ENCODE assay signal across 22 cellular contexts in the genomic region with DNA sequence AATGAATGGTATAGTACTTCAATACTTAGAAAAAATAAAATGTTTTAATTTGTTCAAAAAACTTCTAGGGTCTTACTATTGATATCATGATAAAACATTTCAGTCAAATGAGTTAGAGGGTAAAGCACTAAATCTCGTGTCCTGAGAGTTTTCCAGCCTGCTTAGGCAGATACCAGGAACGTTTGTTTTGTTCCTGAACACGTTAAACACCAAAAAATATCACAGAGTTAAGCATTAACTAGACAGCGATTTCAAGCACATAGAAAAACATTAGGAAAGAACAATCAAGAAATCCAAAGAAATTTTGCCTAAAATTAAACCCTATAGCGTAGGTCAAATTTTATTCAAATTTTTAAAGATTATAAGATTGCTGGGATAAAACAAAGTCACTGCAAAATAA.
"Had no signal": no experiment of that assay in that cellular context is flagged by ENCODE, and none has a peak within 500 bp of the region (broad histone marks: within the 10 kb centered on the region; RNA-seq: fewer than 3 reads in every experiment).

No MANE protein-coding gene starts in this region.

- H3K79me2 ChIP-seq: parathyroid adenoma had no signal

- H3K27me3 ChIP-seq: dorsolateral prefrontal cortex, stomach, transverse colon had no signal

- ATAC-seq: lower lobe of right lung, psoas muscle had no signal

- H3K36me3 ChIP-seq: lower lobe of right lung, stomach, thoracic aorta, transverse colon had no signal

- DNase-seq: cortex of kidney; dorsolateral prefrontal cortex; effector CD8-positive, alpha-beta T cell; foreskin melanocyte; head of caudate nucleus; hippocampal formation; kidney glomerular epithelial cell; lower lobe of right lung; midbrain; occipital lobe; psoas muscle; small intestine; stimulated activated CD4-positive, alpha-beta T cell treated with anti-CD3 and anti-CD28 coated beads, Interleukin-12 subunit alpha, Interleukin-12 subunit beta, amount 100 ng/mL, for 4 hours; stimulated activated naive CD4-positive, alpha-beta T cell; stomach; substantia nigra; transverse colon had no signal

- H3K4me1 ChIP-seq: lower lobe of right lung, parathyroid adenoma, psoas muscle, stomach had no signal

- H3K36me3 Mint-ChIP-seq: memory B cell had no signal

- H3K27ac ChIP-seq: dorsolateral prefrontal cortex, lower lobe of right lung, parathyroid adenoma, psoas muscle, stomach, thoracic aorta, transverse colon had no signal

- H3K4me3 Mint-ChIP-seq: memory B cell, nephron had no signal

- FAIRE-seq: islet of Langerhans, small intestine had no signal

- H3K4me3 ChIP-seq: dorsolateral prefrontal cortex, lower lobe of right lung, psoas muscle, stomach, thoracic aorta, transverse colon had no signal

- H3K27ac Mint-ChIP-seq: memory B cell, nephron had no signal

- H3K4me1 Mint-ChIP-seq: memory B cell, nephron had no signal

- H3K9ac ChIP-seq: parathyroid adenoma had no signal

- H3K27me3 Mint-ChIP-seq: memory B cell had no signal

- H2AFZ ChIP-seq: parathyroid adenoma had no signal

- H3K9me3 ChIP-seq: lower lobe of right lung, psoas muscle, stomach, thoracic aorta, transverse colon had no signal
